In the genomic region with DNA sequence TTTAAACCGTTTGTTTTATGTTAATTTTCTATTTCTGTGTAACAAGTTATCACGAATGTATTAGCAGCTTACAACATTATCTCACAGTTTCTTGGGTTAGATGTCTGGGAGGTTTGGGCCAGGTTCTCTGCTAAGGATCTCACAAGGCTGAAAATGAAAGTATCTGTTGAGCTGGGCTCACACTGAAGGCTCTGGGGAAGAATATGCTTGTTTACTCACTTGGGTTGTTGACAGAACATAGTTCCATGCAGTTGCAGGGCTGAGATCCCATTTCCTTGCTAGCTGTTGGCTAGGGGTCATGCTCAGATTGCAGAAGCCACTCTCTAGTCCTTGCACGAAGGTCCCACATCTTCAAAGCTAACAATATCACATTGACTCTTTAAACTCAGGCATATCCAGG, we compare ENCODE assay signal across 25 cellular contexts.
DNase-seq lines count a peak whose midpoint lies in the region; ATAC-seq, FAIRE-seq and TF ChIP-seq lines count a peak whose summit lies in the region.
"Had no signal": no experiment of that assay in that cellular context is flagged by ENCODE, and none has a peak within 500 bp of the region (broad histone marks: within the 10 kb centered on the region; RNA-seq: fewer than 3 reads in every experiment).

No MANE protein-coding gene starts in this region.

- H3K79me2 ChIP-seq in ACC112 (ENCODE audit: control insufficient read depth, insufficient read depth, low read length, unreplicated experiment) (no peaks in the 10 kb centered on the region), astrocyte (ENCODE audit: insufficient read depth, low read length) (no peaks in the 10 kb centered on the region), HepG2 (ENCODE audit: insufficient read depth, low read length) (no peaks in the 10 kb centered on the region), Karpas-422 (ENCODE audit: low read length) (no peaks in the 10 kb centered on the region)

- H3K27me3 Mint-ChIP-seq in astrocyte (ENCODE audit: low read depth, unreplicated experiment) (no peaks in the 10 kb centered on the region), MCF 10A (ENCODE audit: insufficient read depth, unreplicated experiment) (peaks cover 68% of the 10 kb centered on the region)
- H3K27me3 Mint-ChIP-seq in T-helper 2 cell treated with Interferon-gamma antibody and Interleukin-4, amounts not matched to agents 5 μg/mL and 100 μg/mL, for 36 hours (ENCODE audit: low read depth), result no peaks in the 10 kb centered on the region
- H3K27me3 Mint-ChIP-seq: activated CD4-positive, alpha-beta T cell treated with anti-CD3 and anti-CD28 coated beads, Interleukin-2, amount 10 ng/mL, durations not matched to agents 7 days and 5 days; activated naive CD8-positive, alpha-beta T cell treated with anti-CD3 and anti-CD28 coated beads for 36 hours had no signal

- ATAC-seq in left lobe of liver (peak; percentile 19), HepG2 (no peak)
- ATAC-seq: foreskin keratinocyte, Panc1 had no signal

- H3K36me3 ChIP-seq in ACC112 (ENCODE audit: insufficient read depth, low read length) (no peaks in the 10 kb centered on the region), astrocyte (ENCODE audit: insufficient read depth, low read length) (no peaks in the 10 kb centered on the region), HepG2 (replicated peaks in 1 of 2; ENCODE audit: control insufficient read depth in 1 of 2, insufficient read depth in 2 of 2, low read length in 2 of 2) (no peaks in the 10 kb centered on the region), Karpas-422 (ENCODE audit: insufficient read depth, low read length) (no peaks in the 10 kb centered on the region)
- H3K36me3 ChIP-seq: brain microvascular endothelial cell, HAP-1, stomach had no signal

- no peaks in the 10 kb centered on the region for H3K9me2 ChIP-seq in Karpas-422 (replicated peaks; ENCODE audit: insufficient read depth, low read length)

- H3K36me3 Mint-ChIP-seq in astrocyte (ENCODE audit: low read depth, unreplicated experiment) (no peaks in the 10 kb centered on the region), MCF 10A (ENCODE audit: insufficient read depth, unreplicated experiment) (no peaks in the 10 kb centered on the region)
- H3K36me3 Mint-ChIP-seq in T-helper 2 cell treated with Interferon-gamma antibody and Interleukin-4, amounts not matched to agents 5 μg/mL and 100 μg/mL, for 36 hours (ENCODE audit: low read depth), result no peaks in the 10 kb centered on the region
- H3K36me3 Mint-ChIP-seq: activated naive CD8-positive, alpha-beta T cell treated with anti-CD3 and anti-CD28 coated beads for 36 hours had no signal

- FAIRE-seq in astrocyte (lab: Jason Lieb, UNC) (peak; percentile 63), HepG2 (lab: Jason Lieb, UNC) (no peak)

- H3K4me2 ChIP-seq in astrocyte (ENCODE audit: low read length) (no peak overlapping the region), HepG2 (ENCODE audit: low read depth, low read length) (no peak overlapping the region), Karpas-422 (ENCODE audit: low read depth, low read length, poor library complexity, severe bottlenecking) (no peak overlapping the region)

- TF ChIP-seq POLR2A in HepG2 (IDR thresholded peaks at IDR 0.05; ENCODE audit: insufficient read depth in 1 of 2, low read depth in 2 of 2, low read length in 2 of 2), result no peak

- H3K9me3 ChIP-seq in astrocyte (ENCODE audit: insufficient read depth, low read depth, low read length), result peaks cover 3% of the 10 kb centered on the region
- no peaks in the 10 kb centered on the region for H3K9me3 ChIP-seq in HepG2 (ENCODE audit: low read length)
- peaks cover 11% of the 10 kb centered on the region; the same call in 1 of the 2 replicates for H3K9me3 ChIP-seq in Karpas-422 (ENCODE audit: low read length)
- H3K9me3 ChIP-seq: HAP-1 had no signal

- H2AFZ ChIP-seq in ACC112 (ENCODE audit: low read length, unreplicated experiment) (peak overlapping the region; percentile 78), astrocyte (ENCODE audit: low read depth, low read length) (no peak overlapping the region), HepG2 (ENCODE audit: low read length) (no peak overlapping the region), Karpas-422 (ENCODE audit: low read length) (no peak overlapping the region)

- in situ Hi-C loops in HepG2 (cut with HindIII; ENCODE audit: extremely low pct_ligation_motif_present, low pct_unique_long_range_greater_than_20kb), result no loop called here

- H3K27me3 ChIP-seq in ACC112 (ENCODE audit: insufficient read depth, low read length), result no peaks in the 10 kb centered on the region
- peaks cover 11% of the 10 kb centered on the region for H3K27me3 ChIP-seq in astrocyte (ENCODE audit: insufficient read depth, low read length)
- H3K27me3 ChIP-seq in HepG2 (ENCODE audit: control insufficient read depth in 1 of 2, insufficient read depth in 2 of 2, low read length in 2 of 2), result no peaks in the 10 kb centered on the region
- H3K27me3 ChIP-seq in Karpas-422 (ENCODE audit: low read length), result no peaks in the 10 kb centered on the region
- H3K27me3 ChIP-seq: brain microvascular endothelial cell, stomach had no signal

- H3K4me3 Mint-ChIP-seq in astrocyte (ENCODE audit: unreplicated experiment) (no peak overlapping the region), MCF 10A (ENCODE audit: unreplicated experiment) (no peak overlapping the region)
- no peak overlapping the region for H3K4me3 Mint-ChIP-seq in T-helper 2 cell treated with Interferon-gamma antibody and Interleukin-4, amounts not matched to agents 5 μg/mL and 100 μg/mL, for 36 hours
- H3K4me3 Mint-ChIP-seq: activated CD4-positive, alpha-beta T cell treated with anti-CD3 and anti-CD28 coated beads, Interleukin-2, amount 10 ng/mL, durations not matched to agents 7 days and 5 days; activated naive CD8-positive, alpha-beta T cell treated with anti-CD3 and anti-CD28 coated beads for 36 hours; T-helper 1 cell treated with Interleukin-12 subunit alpha and Interleukin-12 subunit beta and Interleukin-4 antibody, amounts not matched to agents 30 μg/mL and 1 μg/mL, for 36 hours had no signal

- H3K27ac Mint-ChIP-seq in astrocyte (ENCODE audit: unreplicated experiment) (no peak overlapping the region), MCF 10A (ENCODE audit: low read depth, unreplicated experiment) (no peak overlapping the region)
- no peak overlapping the region for H3K27ac Mint-ChIP-seq in T-helper 2 cell treated with Interferon-gamma antibody and Interleukin-4, amounts not matched to agents 5 μg/mL and 100 μg/mL, for 36 hours
- H3K27ac Mint-ChIP-seq: activated CD4-positive, alpha-beta T cell treated with anti-CD3 and anti-CD28 coated beads, Interleukin-2, amount 10 ng/mL, durations not matched to agents 7 days and 5 days; activated naive CD8-positive, alpha-beta T cell treated with anti-CD3 and anti-CD28 coated beads for 36 hours; activated T-helper 2 cell treated with anti-CD3 and anti-CD28 coated beads, Interferon-gamma antibody, Interleukin-2, Interleukin-4, amounts not matched to agents 10 μg/mL and 5 μg/mL and 100 μg/mL, durations not matched to agents 14 hours and 24 hours and 36 hours; T-helper 1 cell treated with Interleukin-12 subunit alpha and Interleukin-12 subunit beta and Interleukin-4 antibody, amounts not matched to agents 30 μg/mL and 1 μg/mL, for 36 hours had no signal

- H3K4me3 ChIP-seq in ACC112 (ENCODE audit: low read depth, low read length), result peak overlapping the region; percentile 54
- no peak overlapping the region for H3K4me3 ChIP-seq in astrocyte (ENCODE audit: insufficient read depth, low read depth, low read length)
- no peak overlapping the region for H3K4me3 ChIP-seq in HepG2 (replicated peaks in 1 of 3; ENCODE audit: insufficient read depth in 1 of 3, low read depth in 2 of 3, low read length in 3 of 3)
- H3K4me3 ChIP-seq in Karpas-422 (ENCODE audit: low read length), result no peak overlapping the region
- H3K4me3 ChIP-seq: HAP-1, stomach had no signal

- TF ChIP-seq EP300 in HepG2 (IDR thresholded peaks at IDR 0.05; ENCODE audit: low read depth in 2 of 2, low read length in 2 of 2), result no peak
- TF ChIP-seq EP300 in HepG2 (CRISPR knock-in tag; IDR thresholded peaks at IDR 0.05; ENCODE audit: borderline replicate concordance), result no peak

- no peaks in the 10 kb centered on the region for H3K4me1 ChIP-seq in ACC112 (ENCODE audit: control insufficient read depth, insufficient read depth, low read length, unreplicated experiment)
- no peaks in the 10 kb centered on the region for H3K4me1 ChIP-seq in astrocyte (ENCODE audit: insufficient read depth, low read length)
- H3K4me1 ChIP-seq in HepG2 (ENCODE audit: insufficient read depth, low read length), result no peaks in the 10 kb centered on the region
- H3K4me1 ChIP-seq in Karpas-422 (ENCODE audit: low read length), result no peaks in the 10 kb centered on the region
- H3K4me1 ChIP-seq: foreskin keratinocyte, HAP-1, stomach had no signal

- H3K4me1 Mint-ChIP-seq in astrocyte (ENCODE audit: low read depth, unreplicated experiment) (no peaks in the 10 kb centered on the region), MCF 10A (ENCODE audit: insufficient read depth, unreplicated experiment) (no peaks in the 10 kb centered on the region)
- peaks cover 3% of the 10 kb centered on the region for H3K4me1 Mint-ChIP-seq in T-helper 2 cell treated with Interferon-gamma antibody and Interleukin-4, amounts not matched to agents 5 μg/mL and 100 μg/mL, for 36 hours (ENCODE audit: low read depth)

- no TSS peak for BruUV-seq in HepG2 (replicated peaks; lab: Mats Ljungman, UMichigan)
- BruUV-seq in MCF 10A (replicated peaks; lab: Mats Ljungman, UMichigan), result no TSS peak

- no peak for TF ChIP-seq CTCF in astrocyte (IDR thresholded peaks at IDR 0.05; ENCODE audit: insufficient read depth, low read depth, low read length)
- TF ChIP-seq CTCF in HepG2 (CRISPR knock-in tag; IDR thresholded peaks at IDR 0.05), result no peak
- TF ChIP-seq CTCF in MCF 10A (IDR thresholded peaks at IDR 0.05; ENCODE audit: unreplicated experiment), result no peak

- H4K20me1 ChIP-seq in astrocyte (ENCODE audit: insufficient read depth, low read length) (no peaks in the 10 kb centered on the region), HepG2 (ENCODE audit: insufficient read depth, low read length) (no peaks in the 10 kb centered on the region), Karpas-422 (ENCODE audit: insufficient read depth, low read depth, low read length) (no peaks in the 10 kb centered on the region)

- H3K9me3 Mint-ChIP-seq in astrocyte (ENCODE audit: unreplicated experiment) (no peaks in the 10 kb centered on the region), MCF 10A (ENCODE audit: unreplicated experiment) (no peaks in the 10 kb centered on the region)
- H3K9me3 Mint-ChIP-seq in T-helper 2 cell treated with Interferon-gamma antibody and Interleukin-4, amounts not matched to agents 5 μg/mL and 100 μg/mL, for 36 hours, result no peaks in the 10 kb centered on the region
- H3K9me3 Mint-ChIP-seq: activated CD4-positive, alpha-beta T cell treated with anti-CD3 and anti-CD28 coated beads, Interleukin-2, amount 10 ng/mL, durations not matched to agents 7 days and 5 days; activated naive CD8-positive, alpha-beta T cell treated with anti-CD3 and anti-CD28 coated beads for 36 hours; activated T-helper 2 cell treated with anti-CD3 and anti-CD28 coated beads, Interferon-gamma antibody, Interleukin-2, Interleukin-4, amounts not matched to agents 10 μg/mL and 5 μg/mL and 100 μg/mL, durations not matched to agents 14 hours and 24 hours and 36 hours had no signal

- CTCF ChIA-PET in HepG2 (lab: Yijun Ruan, JAX; ENCODE audit: low intra/inter-chr PET ratio, low total read pairs) (no interaction called here), MCF 10A (lab: Yijun Ruan, JAX) (no interaction called here)

- under 1% methylated on average over 3 of the region's 3 CpGs for WGBS in HepG2 (ENCODE audit: low lambda C conversion rate)

- DNase-seq in HCEC 1CT, result peak; percentile 8
- no peak for DNase-seq in astrocyte (ENCODE audit: low read depth)
- DNase-seq in left lobe of liver (ENCODE audit: low spot score), result no peak
- DNase-seq in HepG2 (ENCODE audit: low spot score), result no peak
- DNase-seq in T-helper 2 cell treated with Interferon-gamma antibody and Interleukin-4, amounts not matched to agents 5 μg/mL and 100 μg/mL, for 36 hours (ENCODE audit: low spot score), result no peak
- no peak for DNase-seq in MCF 10A (ENCODE audit: unreplicated experiment)
- DNase-seq in Karpas-422, result no peak
- DNase-seq: ACHN; activated CD4-positive, alpha-beta T cell treated with anti-CD3 and anti-CD28 coated beads, Interleukin-2, amount 10 ng/mL, durations not matched to agents 7 days and 5 days; activated CD8-positive, alpha-beta memory T cell treated with anti-CD3 and anti-CD28 coated beads, Interleukin-2, amount 50 U/mL, for 4 hours; activated naive CD8-positive, alpha-beta T cell treated with anti-CD3 and anti-CD28 coated beads for 36 hours; brain microvascular endothelial cell; cortex of kidney; DMS 273 treated with DMSO at 0.1 percent for 48 hours; foreskin keratinocyte; NCI-H1417 treated with DMSO at 0.1 percent for 48 hours; NCI-H2171 treated with DMSO at 0.1 percent for 48 hours; NCI-H526 treated with DMSO at 0.1 percent for 48 hours; stimulated activated CD4-positive, alpha-beta T cell treated with anti-CD3 and anti-CD28 coated beads, Interleukin-12 subunit alpha, Interleukin-12 subunit beta, amount 100 ng/mL, for 4 hours; stomach had no signal

- no peak overlapping the region for H3K9ac ChIP-seq in astrocyte (ENCODE audit: low read length)
- H3K9ac ChIP-seq in HepG2 (ENCODE audit: insufficient read depth, low read depth, low read length), result no peak overlapping the region
- H3K9ac ChIP-seq in Karpas-422 (ENCODE audit: low read length), result no peak overlapping the region

- POLR2A ChIA-PET in HepG2 (lab: Yijun Ruan, JAX), result no interaction called here
- POLR2A ChIA-PET in MCF 10A (lab: Yijun Ruan, JAX), result no interaction called here

- no peak for TF ChIP-seq RAD21 in HepG2 (CRISPR knock-in tag; IDR thresholded peaks at IDR 0.05)

- no peak overlapping the region for H3K27ac ChIP-seq in ACC112 (ENCODE audit: low read depth, low read length)
- H3K27ac ChIP-seq in astrocyte (ENCODE audit: low read depth, low read length), result no peak overlapping the region
- H3K27ac ChIP-seq in HepG2 (ENCODE audit: extremely low read length, insufficient read depth, low read length), result no peak overlapping the region
- H3K27ac ChIP-seq in Karpas-422 (ENCODE audit: low read length), result no peak overlapping the region
- H3K27ac ChIP-seq: brain microvascular endothelial cell, foreskin keratinocyte, stomach had no signal

- intact Hi-C loops in HepG2 (cut with micrococcal nuclease; ENCODE audit: unreplicated experiment), result no loop called here
- intact Hi-C loops in MCF 10A (cut with micrococcal nuclease), result no loop called here
